ENCODE assay signal across 9 cellular contexts in the genomic region with DNA sequence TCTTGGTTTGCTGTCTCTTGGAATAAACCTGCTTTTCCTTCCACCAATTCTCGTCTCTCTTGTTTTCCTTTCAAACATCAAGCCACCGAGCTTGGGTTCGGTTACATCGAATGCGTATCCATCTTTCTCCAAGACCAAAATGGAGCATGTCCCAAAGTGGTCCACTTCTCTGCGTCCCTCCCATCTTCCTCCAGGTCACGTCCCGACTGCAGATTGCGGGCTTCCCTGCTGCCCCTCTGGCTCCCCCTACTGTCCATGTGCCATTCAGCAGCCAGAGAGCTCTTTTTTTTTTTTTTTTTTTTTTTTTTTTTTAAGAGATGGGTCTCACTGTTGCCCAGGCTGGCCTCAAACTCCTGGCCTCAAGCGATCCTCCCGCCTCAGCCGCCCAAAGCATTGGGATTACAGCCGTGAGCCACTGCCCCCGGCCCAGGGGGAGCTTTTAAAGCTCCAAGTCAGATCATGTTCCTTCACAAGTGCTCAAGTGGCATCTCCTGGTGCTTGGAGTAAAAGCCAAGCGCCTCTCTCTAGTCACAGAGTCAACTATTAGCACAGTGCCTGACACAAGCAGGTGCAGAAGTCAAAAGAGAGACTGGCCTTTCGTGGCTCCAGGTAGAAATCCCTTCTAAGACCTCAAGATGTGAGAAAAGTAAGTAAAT. TPM values are rescaled to one million over a fixed set of nuclear protein-coding genes. Genes with fewer than 3 reads are reported as not detected.
DNase-seq lines count a peak whose midpoint lies in the region; ATAC-seq and TF ChIP-seq lines count a peak whose summit lies in the region.
"Had no signal": no experiment of that assay in that cellular context is flagged by ENCODE, and none has a peak within 500 bp of the region (broad histone marks: within the 10 kb centered on the region; RNA-seq: fewer than 3 reads in every experiment).

No MANE protein-coding gene starts in this region.

- no peak overlapping the region for H3K56ac ChIP-seq in mesendoderm (ENCODE audit: low read length)

- H2BK5ac ChIP-seq in mesendoderm (ENCODE audit: low read length): no peak overlapping the region

- H3K27me3 ChIP-seq in mesendoderm (ENCODE audit: insufficient read depth, low read length, poor library complexity): no peaks in the 10 kb centered on the region

- no peaks in the 10 kb centered on the region for H3K79me2 ChIP-seq in mesendoderm (ENCODE audit: control insufficient read depth, insufficient read depth, low read length)

- no peak overlapping the region for H3K23ac ChIP-seq in mesendoderm (ENCODE audit: low read length)

- no peaks in the 10 kb centered on the region for H3K79me1 ChIP-seq in mesendoderm (ENCODE audit: low read length)

- WGBS in mesendoderm (ENCODE audit: extremely low coverage, insufficient coverage, low lambda C conversion rate): no CpG with 5 or more reads among the region's 16 CpGs

- H3K27ac ChIP-seq in 22Rv1 (no peak overlapping the region), mesendoderm (ENCODE audit: low read depth, low read length) (no peak overlapping the region)

- TF ChIP-seq CTCF in 22Rv1 (IDR thresholded peaks at IDR 0.05): peak; percentile 97
- peak; percentile 85 for TF ChIP-seq CTCF in GM12864 (IDR thresholded peaks at IDR 0.05; ENCODE audit: low read depth, low read length, missing control alignments)

- H4K8ac ChIP-seq in mesendoderm (ENCODE audit: low read depth, low read length): no peak overlapping the region

- H3K36me3 ChIP-seq in mesendoderm (ENCODE audit: control insufficient read depth, insufficient read depth, low read length): no peaks in the 10 kb centered on the region

- no peak overlapping the region for H2BK120ac ChIP-seq in mesendoderm (ENCODE audit: low read depth, low read length)

- H3K4me3 ChIP-seq in GM12864 (ENCODE audit: low read depth, low read length): no peak overlapping the region
- H3K4me3 ChIP-seq in mesendoderm (ENCODE audit: low read length): no peak overlapping the region

- H3K4me2 ChIP-seq in mesendoderm (ENCODE audit: low read length): no peak overlapping the region

- no peak overlapping the region for H3K4ac ChIP-seq in mesendoderm (ENCODE audit: low read depth, low read length)

- no peak overlapping the region for H2AK5ac ChIP-seq in mesendoderm (ENCODE audit: low read length)

- no peak overlapping the region for H2BK15ac ChIP-seq in mesendoderm (replicated peaks; ENCODE audit: low read depth)

- H3K18ac ChIP-seq in mesendoderm (ENCODE audit: low read length): no peak overlapping the region

- no peak overlapping the region for H4K5ac ChIP-seq in mesendoderm (ENCODE audit: low read length)

- DNase-seq in GM12864 (ENCODE audit: low read depth) (peak; percentile 19), NCI-H2171 treated with DMSO at 0.1 percent for 48 hours (lab: John Stamatoyannopoulos, UW) (peak; percentile 62), dermis microvascular lymphatic vessel endothelial cell (ENCODE audit: low read depth in 2 of 2) (peak; percentile 37 to 61), mesendoderm (peak; percentile 80)
- peak; percentile 54 to 58 for DNase-seq in activated CD4-positive, alpha-beta T cell treated with anti-CD3 and anti-CD28 coated beads, Interleukin-2, amount 50 U/mL, for 4 hours
- peak; percentile 18 to 40 for DNase-seq in stimulated activated CD8-positive, alpha-beta memory T cell treated with anti-CD3 and anti-CD28 coated beads, Interleukin-7, amount 100 ng/mL, for 1 hour (ENCODE audit: low read depth in 2 of 2)

- H3K9ac ChIP-seq in mesendoderm (ENCODE audit: low read length): no peak overlapping the region

- no peaks in the 10 kb centered on the region for H3K4me1 ChIP-seq in mesendoderm (ENCODE audit: control insufficient read depth, low read depth, low read length)

- no peak for ATAC-seq in GM18907 (IDR thresholded peaks at IDR 0.05; ENCODE audit: unreplicated experiment)

RNA-seq across cellular contexts. Expression of gene COL5A3, which starts 10.0 kb away (rescaled TPM):
- 0.13 and 0.25 TPM in 2 replicates for total RNA-seq in dermis microvascular lymphatic vessel endothelial cell
- polyA plus RNA-seq in mesendoderm (2013, experiment 1 of 2): 0.87 TPM
- polyA plus RNA-seq in mesendoderm (2013, experiment 2 of 2): 0.97 TPM

RNA-seq across cellular contexts. Expression of gene RDH8, which starts 13.0 kb away (rescaled TPM):
- not detected in 2 replicates for total RNA-seq in dermis microvascular lymphatic vessel endothelial cell
- polyA plus RNA-seq in mesendoderm (2013, experiment 1 of 2): not detected
- not detected for polyA plus RNA-seq in mesendoderm (2013, experiment 2 of 2)
- total RNA-seq: urinary bladder had no signal
- polyA plus RNA-seq: urinary bladder had no signal

Comparison
In these comparisons a context has a peak if more than half of its experiments do, and no peak if none do; other contexts are left out.
1. DNase-seq: peak in every context shown above with its lines; median percentile 80 in mesendoderm; 62 in NCI-H2171 treated with DMSO at 0.1 percent for 48 hours; 56 in activated CD4-positive, alpha-beta T cell treated with anti-CD3 and anti-CD28 coated beads, Interleukin-2, amount 50 U/mL, for 4 hours; 49 in dermis microvascular lymphatic vessel endothelial cell; 29 in stimulated activated CD8-positive, alpha-beta memory T cell treated with anti-CD3 and anti-CD28 coated beads, Interleukin-7, amount 100 ng/mL, for 1 hour; 19 in GM12864.